ENCODE assay signal across 8 cellular contexts in the genomic region with DNA sequence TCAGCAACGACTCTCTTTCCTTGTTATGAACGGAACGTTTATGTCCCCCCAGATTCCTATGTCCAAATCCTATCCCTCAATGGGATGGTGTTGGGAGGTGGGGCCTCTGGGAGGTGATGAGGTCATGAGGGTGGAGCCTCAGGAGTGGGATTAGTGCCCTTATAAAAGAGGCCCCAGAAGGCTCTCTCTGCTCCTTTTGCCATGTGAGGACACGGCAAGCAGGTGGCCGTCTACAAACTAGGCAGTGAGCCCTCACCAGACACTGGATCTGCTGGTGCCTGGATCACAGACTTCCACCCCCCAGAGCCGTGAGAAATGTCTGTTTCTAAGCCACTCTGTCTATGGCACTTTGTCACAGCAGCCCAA.
"Had no signal": no experiment of that assay in that cellular context is flagged by ENCODE, and none has a peak within 500 bp of the region (broad histone marks: within the 10 kb centered on the region; RNA-seq: fewer than 3 reads in every experiment).

No MANE protein-coding gene starts in this region.

- DNase-seq: activated CD4-positive, alpha-beta T cell treated with anti-CD3 and anti-CD28 coated beads, Interleukin-2, amount 50 U/mL, for 4 hours; activated T-cell treated with anti-CD3 and anti-CD28 coated beads for 4 hours; caudate nucleus; stimulated activated CD4-positive, alpha-beta T cell treated with anti-CD3 and anti-CD28 coated beads, Interleukin-1b, Interleukin-23, amount 100 ng/mL, for 48 hours had no signal

- H3K27ac Mint-ChIP-seq: activated naive CD4-positive, alpha-beta T cell treated with anti-CD3 and anti-CD28 coated beads, Interleukin-2, amount 50 U/mL, for 24 hours; T-helper 2 cell treated with Interferon-gamma antibody and Interleukin-4, amounts not matched to agents 5 μg/mL and 100 μg/mL, for 36 hours had no signal

- ATAC-seq: activated CD4-positive, CD25-positive, alpha-beta regulatory T cell treated with anti-CD3 and anti-CD28 coated beads, Interleukin-2, amount 50 U/mL, for 24 hours had no signal

- H3K27me3 Mint-ChIP-seq: activated naive CD4-positive, alpha-beta T cell treated with anti-CD3 and anti-CD28 coated beads, Interleukin-2, amount 50 U/mL, for 24 hours had no signal

- H3K4me3 Mint-ChIP-seq: activated naive CD4-positive, alpha-beta T cell treated with anti-CD3 and anti-CD28 coated beads, Interleukin-2, amount 50 U/mL, for 24 hours; T-helper 2 cell treated with Interferon-gamma antibody and Interleukin-4, amounts not matched to agents 5 μg/mL and 100 μg/mL, for 36 hours had no signal

- H3K27ac ChIP-seq: parathyroid adenoma had no signal

- H3K9ac ChIP-seq: parathyroid adenoma had no signal

- H3K9me3 Mint-ChIP-seq: activated naive CD4-positive, alpha-beta T cell treated with anti-CD3 and anti-CD28 coated beads, Interleukin-2, amount 50 U/mL, for 24 hours; T-helper 2 cell treated with Interferon-gamma antibody and Interleukin-4, amounts not matched to agents 5 μg/mL and 100 μg/mL, for 36 hours had no signal

- H3K4me1 ChIP-seq: parathyroid adenoma had no signal

- H2AFZ ChIP-seq: parathyroid adenoma had no signal
